8 cellular contexts compared by ENCODE assay signal in genomic region chr22:25563757-25564319, GRCh38.
A peak's percentile ranks its signal among the peaks of the same experiment; 100 is the strongest.
DNase-seq lines count a peak whose midpoint lies in the region; ATAC-seq and TF ChIP-seq lines count a peak whose summit lies in the region.

No MANE protein-coding gene starts in this region.

- no peak for TF ChIP-seq CTCF in DOHH2 (IDR thresholded peaks at IDR 0.05; ENCODE audit: low read depth, low read length, poor library complexity, severe bottlenecking)

- peaks cover 19% of the 10 kb centered on the region for H3K4me1 Mint-ChIP-seq in central memory CD8-positive, alpha-beta T cell
- H3K4me1 Mint-ChIP-seq in stimulated activated naive CD8-positive, alpha-beta T cell treated with anti-CD3 and anti-CD28 coated beads, Interleukin-15, amount 100 ng/mL, for 72 hours = peaks cover 65% of the 10 kb centered on the region

- DNase-seq in RPMI8226 (peak; percentile 8), medulla oblongata (ENCODE audit: extremely low spot score) (peak; percentile 77), NCI-H446 treated with DMSO at 0.1 percent for 48 hours (lab: John Stamatoyannopoulos, UW) (no peak), 8988T (no peak)
- no peak for DNase-seq in central memory CD8-positive, alpha-beta T cell (ENCODE audit: low spot score in 2 of 2)
- peak in 1 of 2 donors; percentile 53 for DNase-seq in stimulated activated naive CD8-positive, alpha-beta T cell treated with anti-CD3 and anti-CD28 coated beads, Interleukin-15, amount 100 ng/mL, for 72 hours

- no peaks in the 10 kb centered on the region for H3K36me3 ChIP-seq in DOHH2 (ENCODE audit: control insufficient read depth, low read length)

- ATAC-seq in HG02588 (IDR thresholded peaks at IDR 0.05; ENCODE audit: unreplicated experiment) = peak; percentile 12
- ATAC-seq in central memory CD8-positive, alpha-beta T cell (replicated peaks; ENCODE audit: extremely low read depth, poor library complexity, severe bottlenecking) = peak; percentile 22
- ATAC-seq in stimulated activated naive CD8-positive, alpha-beta T cell treated with anti-CD3 and anti-CD28 coated beads, Interleukin-15, amount 100 ng/mL, for 72 hours = peak; percentile 57

- H3K4me2 ChIP-seq in DOHH2 (ENCODE audit: low read length) = peak overlapping the region; percentile 81

- peaks cover 55% of the 10 kb centered on the region for H3K4me1 ChIP-seq in DOHH2 (ENCODE audit: control insufficient read depth, low read length)

- H3K27me3 ChIP-seq in DOHH2 (ENCODE audit: control insufficient read depth, low read length) = peaks cover 17% of the 10 kb centered on the region

- H3K9me3 ChIP-seq in DOHH2 (ENCODE audit: control insufficient read depth, insufficient read depth, low read length) = no peaks in the 10 kb centered on the region

- peak overlapping the region; percentile 81 for H3K4me3 Mint-ChIP-seq in central memory CD8-positive, alpha-beta T cell
- H3K4me3 Mint-ChIP-seq in stimulated activated naive CD8-positive, alpha-beta T cell treated with anti-CD3 and anti-CD28 coated beads, Interleukin-15, amount 100 ng/mL, for 72 hours = peak overlapping the region; percentile 87 to 91

- 0 out of 2 replicates have a peak overlapping the region, but pooled peaks have one; percentile 11 for H3K27ac ChIP-seq in DOHH2 (ENCODE audit: low read depth, low read length)

- H3K9me2 ChIP-seq in DOHH2 (replicated peaks; ENCODE audit: control insufficient read depth, low read length) = no peaks in the 10 kb centered on the region

- 0 out of 2 replicates have a peak, but pooled peaks cover 3% of the 10 kb centered on the region for H3F3A ChIP-seq in DOHH2 (ENCODE audit: control insufficient read depth, insufficient read depth)

- peak overlapping the region; percentile 84 for H3K4me3 ChIP-seq in DOHH2 (ENCODE audit: low read length)

- peak overlapping the region; percentile 18 for H3K27ac Mint-ChIP-seq in central memory CD8-positive, alpha-beta T cell (ENCODE audit: low read depth)
- H3K27ac Mint-ChIP-seq in stimulated activated naive CD8-positive, alpha-beta T cell treated with anti-CD3 and anti-CD28 coated beads, Interleukin-15, amount 100 ng/mL, for 72 hours = peak overlapping the region; percentile 95 to 98

- H3K36me3 Mint-ChIP-seq in central memory CD8-positive, alpha-beta T cell (ENCODE audit: insufficient read depth) = peaks cover 4% of the 10 kb centered on the region

- peaks cover 15% of the 10 kb centered on the region for H3K27me3 Mint-ChIP-seq in central memory CD8-positive, alpha-beta T cell
- H3K27me3 Mint-ChIP-seq in stimulated activated naive CD8-positive, alpha-beta T cell treated with anti-CD3 and anti-CD28 coated beads, Interleukin-15, amount 100 ng/mL, for 72 hours = no peaks in the 10 kb centered on the region

- no peaks in the 10 kb centered on the region for H3K9me3 Mint-ChIP-seq in central memory CD8-positive, alpha-beta T cell
- no peaks in the 10 kb centered on the region for H3K9me3 Mint-ChIP-seq in stimulated activated naive CD8-positive, alpha-beta T cell treated with anti-CD3 and anti-CD28 coated beads, Interleukin-15, amount 100 ng/mL, for 72 hours

- H3K79me2 ChIP-seq in DOHH2 (ENCODE audit: control insufficient read depth, low read length) = peaks cover 12% of the 10 kb centered on the region

- no peaks in the 10 kb centered on the region for H4K20me1 ChIP-seq in DOHH2 (ENCODE audit: control insufficient read depth, insufficient read depth, low read depth, low read length)

Comparison
In these comparisons a context has a peak if more than half of its experiments do, and no peak if none do; other contexts are left out.
1. DNase-seq: peak in RPMI8226 (single experiment) and medulla oblongata (single experiment); none in central memory CD8-positive, alpha-beta T cell (0 of 2), NCI-H446 treated with DMSO at 0.1 percent for 48 hours (single experiment) and 8988T (single experiment).
2. Peak in every context shown above with its lines, with median percentiles within 50 percentile points of each other: ATAC-seq.